8 cellular contexts compared by ENCODE assay signal in the genomic region with DNA sequence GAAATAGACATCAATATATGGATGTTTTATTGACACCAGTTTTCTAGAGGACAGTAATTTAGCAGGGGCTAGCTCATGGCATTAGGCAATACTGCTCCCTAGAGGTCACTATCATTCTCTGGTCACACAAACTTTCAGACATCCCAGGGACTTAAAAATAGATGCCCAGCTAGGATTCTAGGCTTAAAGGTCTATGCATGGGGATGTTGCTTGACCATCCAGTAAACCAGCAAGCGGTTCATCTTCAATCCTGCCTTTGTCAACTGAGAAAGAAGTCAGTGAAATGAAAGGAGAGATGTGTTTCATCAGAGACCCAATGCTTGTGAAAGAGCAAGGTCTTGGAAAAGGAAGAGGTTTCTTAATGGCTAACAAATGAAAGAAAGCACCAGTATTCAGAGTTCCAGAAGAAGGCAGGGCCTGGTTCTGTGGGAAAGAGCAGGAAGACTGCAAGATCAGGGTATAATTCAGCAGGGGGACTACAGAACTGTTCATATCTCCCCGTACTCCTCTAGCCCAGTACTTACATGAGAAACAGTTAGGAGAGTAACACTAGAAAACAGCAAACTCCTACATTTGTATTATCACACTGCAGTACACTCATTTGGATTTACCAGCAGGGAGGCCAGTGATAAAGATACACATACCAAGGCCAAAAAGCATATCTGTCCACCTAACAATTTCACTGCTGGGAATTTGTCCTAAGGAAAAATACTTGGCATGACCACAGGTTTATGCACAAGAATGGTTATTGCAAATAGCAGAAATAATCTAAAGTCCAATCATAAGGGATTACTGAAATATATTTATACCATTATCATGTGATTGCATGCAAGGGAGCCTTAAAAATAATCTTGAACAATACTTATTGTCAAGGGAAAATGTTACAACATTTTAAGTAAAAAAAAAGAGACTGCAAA.
A peak's percentile ranks its signal among the peaks of the same experiment; 100 is the strongest.
DNase-seq lines count a peak whose midpoint lies in the region; ATAC-seq and TF ChIP-seq lines count a peak whose summit lies in the region.

No MANE protein-coding gene starts in this region.

- no peaks in the 10 kb centered on the region for H3K9me3 ChIP-seq in CD4-positive, CD25-positive, alpha-beta regulatory T cell (ENCODE audit: control insufficient read depth in 2 of 2, low read length in 2 of 2)
- no peaks in the 10 kb centered on the region for H3K9me3 ChIP-seq in body of pancreas
- no peaks in the 10 kb centered on the region for H3K9me3 ChIP-seq in tibial nerve

- H3K27ac Mint-ChIP-seq in CD4-positive, CD25-positive, alpha-beta regulatory T cell = no peak overlapping the region

- 39 to 40% methylated on average over 2 of the region's 2 CpGs for WGBS in body of pancreas, 2 donors
- WGBS in tibial nerve, 2 donors = 61 to 72% methylated on average over 2 of the region's 2 CpGs

- no peaks in the 10 kb centered on the region for H3K36me3 ChIP-seq in CD4-positive, CD25-positive, alpha-beta regulatory T cell (ENCODE audit: control insufficient read depth, insufficient read depth, low read length)
- no peaks in the 10 kb centered on the region for H3K36me3 ChIP-seq in body of pancreas (replicated peaks in 1 of 2; ENCODE audit: insufficient read depth in 1 of 2, low read depth in 2 of 2)
- no peaks in the 10 kb centered on the region for H3K36me3 ChIP-seq in tibial nerve

- no peak for ATAC-seq in CD4-positive, CD25-positive, alpha-beta regulatory T cell (ENCODE audit: low read depth in 2 of 2)
- ATAC-seq in GM21423 (IDR thresholded peaks at IDR 0.05; ENCODE audit: unreplicated experiment) = peak; percentile 72
- no peak for ATAC-seq in body of pancreas
- peak; percentile 71 for ATAC-seq in left colon

- H3K27ac ChIP-seq in CD4-positive, CD25-positive, alpha-beta regulatory T cell (ENCODE audit: insufficient read depth, low read length, poor library complexity, severe bottlenecking) = no peak overlapping the region
- H3K27ac ChIP-seq in body of pancreas (no peak overlapping the region), tibial nerve (peak overlapping the region in 1 of 4 donors; percentile 33)

- no peaks in the 10 kb centered on the region for H3K36me3 Mint-ChIP-seq in CD4-positive, CD25-positive, alpha-beta regulatory T cell

- H3K4me1 Mint-ChIP-seq in CD4-positive, CD25-positive, alpha-beta regulatory T cell = no peaks in the 10 kb centered on the region

- TF ChIP-seq CTCF in body of pancreas (IDR thresholded peaks at IDR 0.05) = peak; percentile 15 to 62 (median 56)
- peak in 2 of 5 experiments; percentile 25 to 33 for TF ChIP-seq CTCF in tibial nerve (IDR thresholded peaks at IDR 0.05)

- TF ChIP-seq POLR2A in body of pancreas (IDR thresholded peaks at IDR 0.05) (no peak), tibial nerve (IDR thresholded peaks at IDR 0.05) (no peak)

- intact Hi-C loops in body of pancreas (cut with DNase I) (no loop called here), left colon (cut with DNase I, micrococcal nuclease) (loop anchor here in 1 of 2 donors (10.0 kb wide), 1 partner anchor 997 kb away; no protein-coding TSS in a partner anchor)

- no peaks in the 10 kb centered on the region for H3K9me3 Mint-ChIP-seq in CD4-positive, CD25-positive, alpha-beta regulatory T cell

- no peaks in the 10 kb centered on the region for H3K27me3 ChIP-seq in CD4-positive, CD25-positive, alpha-beta regulatory T cell (ENCODE audit: control insufficient read depth, insufficient read depth, low read length)
- H3K27me3 ChIP-seq in body of pancreas = peaks cover 0 to 2% of the 10 kb centered on the region in 2 donors
- no peaks in the 10 kb centered on the region for H3K27me3 ChIP-seq in tibial nerve

- no peak for TF ChIP-seq EP300 in tibial nerve (IDR thresholded peaks at IDR 0.05)

- no peaks in the 10 kb centered on the region for H3K4me1 ChIP-seq in CD4-positive, CD25-positive, alpha-beta regulatory T cell (ENCODE audit: control insufficient read depth, insufficient read depth, low read length, poor library complexity, severe bottlenecking)
- no peaks in the 10 kb centered on the region for H3K4me1 ChIP-seq in body of pancreas
- H3K4me1 ChIP-seq in tibial nerve = peaks cover 0 to 6% (median 0%) of the 10 kb centered on the region in 4 donors

- H3K4me3 ChIP-seq in CD4-positive, CD25-positive, alpha-beta regulatory T cell (ENCODE audit: low read depth, low read length) = no peak overlapping the region
- no peak overlapping the region for H3K4me3 ChIP-seq in body of pancreas
- H3K4me3 ChIP-seq in tibial nerve = no peak overlapping the region

- no peaks in the 10 kb centered on the region for H3K27me3 Mint-ChIP-seq in CD4-positive, CD25-positive, alpha-beta regulatory T cell

- H3K4me3 Mint-ChIP-seq in CD4-positive, CD25-positive, alpha-beta regulatory T cell = no peak overlapping the region

- peak in 2 of 3 donors; percentile 2 for DNase-seq in CD4-positive, CD25-positive, alpha-beta regulatory T cell
- DNase-seq in NCI-H1417 (lab: John Stamatoyannopoulos, UW) = peak; percentile 6 to 73 (median 11)
- peak in 1 of 4 donors; percentile 4 for DNase-seq in body of pancreas
- no peak for DNase-seq in left colon
- no peak for DNase-seq in tibial nerve (ENCODE audit: low spot score in 2 of 2)
- DNase-seq in activated effector memory CD4-positive, alpha-beta T cell treated with anti-CD3 and anti-CD28 coated beads, Interleukin-2, amount 50 U/mL, for 16 hours = no peak
- DNase-seq in activated gamma-delta T cell (lab: John Stamatoyannopoulos, UW) = no peak

Comparison
In these comparisons a context has a peak if more than half of its experiments do, and no peak if none do; other contexts are left out.
1. ATAC-seq: peak in GM21423 (single experiment) and left colon (single experiment); none in CD4-positive, CD25-positive, alpha-beta regulatory T cell (0 of 2) and body of pancreas (single experiment).
2. DNase-seq: peak in CD4-positive, CD25-positive, alpha-beta regulatory T cell (2 of 3) and NCI-H1417 (3 of 3); none in left colon (0 of 2), tibial nerve (0 of 2), activated effector memory CD4-positive, alpha-beta T cell treated with anti-CD3 and anti-CD28 coated beads, Interleukin-2, amount 50 U/mL, for 16 hours (single experiment) and activated gamma-delta T cell (single experiment).